8 cellular contexts compared by ENCODE assay signal in the genomic region with DNA sequence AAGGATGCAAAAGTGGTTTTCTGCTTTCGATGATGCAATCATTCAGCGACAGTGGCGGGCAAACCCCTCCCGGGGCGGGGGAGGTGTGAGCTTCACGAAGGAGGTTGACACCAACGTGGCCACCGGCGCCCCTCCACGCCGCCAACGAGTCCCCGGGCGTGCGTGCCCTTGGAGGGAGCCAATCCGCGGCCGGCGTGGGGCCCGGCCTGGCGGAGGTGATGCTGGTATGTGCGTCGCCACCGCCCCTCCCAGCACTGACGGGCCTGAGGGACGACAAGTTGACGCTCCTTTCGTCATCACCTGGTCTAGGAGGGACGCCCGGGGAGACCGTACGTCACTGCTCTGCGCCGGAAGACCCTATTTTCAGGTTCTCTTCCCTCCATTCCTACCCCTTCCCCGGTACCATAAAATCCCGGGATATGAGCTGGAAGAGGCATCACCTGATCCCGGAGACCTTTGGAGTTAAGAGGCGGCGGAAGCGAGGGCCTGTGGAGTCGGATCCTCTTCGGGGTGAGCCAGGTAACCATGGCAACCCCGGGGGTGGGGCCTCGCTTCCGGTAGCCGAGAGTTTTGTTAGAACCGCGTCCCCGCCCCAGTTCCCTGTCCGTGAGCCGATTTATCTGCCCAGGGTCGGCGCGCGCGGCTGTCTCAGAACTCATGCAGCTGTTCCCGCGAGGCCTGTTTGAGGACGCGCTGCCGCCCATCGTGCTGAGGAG.
DNase-seq lines count a peak whose midpoint lies in the region; ATAC-seq and TF ChIP-seq lines count a peak whose summit lies in the region.

A gene (minus strand): TSS at position 146 of the 716 bp plus-strand sequence. CDS start 463 bp downstream, outside the sequence.

- in situ Hi-C loops in GM18951 (cut with MboI; ENCODE audit: low sequenced_read_pairs, unreplicated experiment): no loop called here

- peak; percentile 99 for DNase-seq in AG08395 (ENCODE audit: low spot score)
- DNase-seq in NCI-H345 (lab: John Stamatoyannopoulos, UW): peak; percentile 100
- DNase-seq in activated CD4-positive, CD25-positive, alpha-beta regulatory T cell (lab: John Stamatoyannopoulos, UW): peak; percentile 93 to 94 (median 94)
- DNase-seq in central memory CD4-positive, alpha-beta T cell: peak; percentile 100
- peak; percentile 97 for DNase-seq in inferior parietal cortex (ENCODE audit: extremely low spot score)
- peak; percentile 96 for DNase-seq in stimulated activated CD4-positive, alpha-beta T cell treated with anti-CD3 and anti-CD28 coated beads, Interleukin-12 subunit alpha, Interleukin-12 subunit beta, amount 100 ng/mL, for 24 hours (ENCODE audit: low read depth in 2 of 2)

- ATAC-seq in HG03196 (IDR thresholded peaks at IDR 0.05; ENCODE audit: unreplicated experiment): peak; percentile 79

- peak; percentile 62 for TF ChIP-seq POLR2A in GM18951 (IDR thresholded peaks at IDR 0.05; ENCODE audit: extremely low read depth, insufficient read depth, insufficient read length)

Comparison
In these comparisons a context has a peak if more than half of its experiments do, and no peak if none do; other contexts are left out.
1. Peak in every context shown above with its lines: DNase-seq and ATAC-seq.